In the genomic region with DNA sequence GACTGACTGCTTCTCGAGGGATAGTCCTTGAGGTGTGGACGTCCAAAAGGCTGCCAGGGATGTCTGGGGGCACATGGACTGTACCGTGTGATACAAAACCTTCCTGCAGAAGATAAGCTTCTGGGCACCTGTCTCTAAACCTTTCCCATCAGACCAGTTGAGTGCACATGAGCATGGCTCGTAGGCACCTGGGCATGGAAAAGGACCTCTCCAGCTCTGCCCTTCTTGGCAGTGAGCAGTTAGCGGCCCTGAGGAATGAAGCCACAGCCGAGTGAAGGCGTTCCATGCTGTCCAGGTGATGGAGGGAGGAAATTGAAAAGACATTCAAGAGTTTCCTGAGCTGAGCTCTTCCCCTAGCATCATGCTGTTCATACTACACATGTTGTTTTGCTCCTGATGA, we compare ENCODE assay signal across 29 cellular contexts.
"Had no signal": no experiment of that assay in that cellular context is flagged by ENCODE, and none has a peak within 500 bp of the region (broad histone marks: within the 10 kb centered on the region; RNA-seq: fewer than 3 reads in every experiment).

No MANE protein-coding gene starts in this region.

- H3K9me3 ChIP-seq: left lung, lower lobe of right lung, neutrophil, ovary, right atrium auricular region, right lobe of liver, stomach, testis, tibial artery, uterus had no signal

- H3K4me1 Mint-ChIP-seq: naive thymus-derived CD8-positive, alpha-beta T cell had no signal

- H3K4me2 ChIP-seq: neural progenitor cell, smooth muscle cell had no signal

- H3K36me3 ChIP-seq: left lung, lower lobe of right lung, neural progenitor cell, neutrophil, ovary, right atrium auricular region, right lobe of liver, stomach, tibial artery, uterus had no signal

- H3K27ac ChIP-seq: left lung, lower lobe of right lung, neural progenitor cell, neutrophil, ovary, right atrium auricular region, right lobe of liver, stomach, testis, tibial artery, uterus had no signal

- H3K27me3 ChIP-seq: left lung, neural progenitor cell, neutrophil, ovary, right atrium auricular region, right lobe of liver, testis, uterus had no signal

- H3K9me3 Mint-ChIP-seq: immature natural killer cell had no signal

- H3K27me3 Mint-ChIP-seq: stimulated activated memory B cell treated with anti-CD40 and anti-IgM and Interleukin-4, amounts not matched to agents 10 μg/mL and 1 μg/mL and 100 μg/mL, for 72 hours had no signal

- H3K27ac Mint-ChIP-seq: naive thymus-derived CD8-positive, alpha-beta T cell; nephron; neural progenitor cell; progenitor cell of endocrine pancreas; stimulated activated memory B cell treated with anti-CD40 and anti-IgM and Interleukin-4, amounts not matched to agents 10 μg/mL and 1 μg/mL and 100 μg/mL, for 72 hours had no signal

- H3K4me1 ChIP-seq: left lung, lower lobe of right lung, neural progenitor cell, right atrium auricular region, right lobe of liver, stomach, testis, tibial artery, uterus had no signal

- H3K36me3 Mint-ChIP-seq: immature natural killer cell; naive thymus-derived CD8-positive, alpha-beta T cell; neural progenitor cell; stimulated activated memory B cell treated with anti-CD40 and anti-IgM and Interleukin-4, amounts not matched to agents 10 μg/mL and 1 μg/mL and 100 μg/mL, for 72 hours had no signal

- H2AFZ ChIP-seq: neural progenitor cell had no signal

- H3K4me3 Mint-ChIP-seq: immature natural killer cell; nephron; neural progenitor cell; stimulated activated memory B cell treated with anti-CD40 and anti-IgM and Interleukin-4, amounts not matched to agents 10 μg/mL and 1 μg/mL and 100 μg/mL, for 72 hours had no signal

- DNase-seq: hypothalamus; immature natural killer cell; kidney; left colon; left lung; lower lobe of right lung; mammary epithelial cell; mesenchymal stem cell; naive thymus-derived CD8-positive, alpha-beta T cell; occipital lobe; ovary; right lobe of liver; stimulated activated CD4-positive, alpha-beta T cell treated with anti-CD3 and anti-CD28 coated beads, Interleukin-1b, Interleukin-23, amount 100 ng/mL, for 48 hours; stimulated activated CD4-positive, alpha-beta T cell treated with anti-CD3 and anti-CD28 coated beads, Interleukin-2, amount 100 ng/mL, for 48 hours; stimulated activated CD4-positive, alpha-beta T cell treated with anti-CD3 and anti-CD28 coated beads, Interleukin-4, amount 100 ng/mL, for 4 hours; stimulated activated CD8-positive, alpha-beta memory T cell treated with anti-CD3 and anti-CD28 coated beads, Interleukin-4, amount 100 ng/mL, for 48 hours; stimulated activated naive CD4-positive, alpha-beta T cell treated with Interleukin-2 at 50 U/mL for 16 hours; stomach; testis; tibial artery; trophoblast cell; uterus had no signal

- ATAC-seq: left colon; left lung; lower lobe of right lung; naive thymus-derived CD8-positive, alpha-beta T cell; right lobe of liver; stimulated activated memory B cell treated with anti-CD40 and anti-IgM and Interleukin-4, amounts not matched to agents 10 μg/mL and 1 μg/mL and 100 μg/mL, for 72 hours had no signal

- H3K9ac ChIP-seq: neural progenitor cell had no signal

- H3K4me3 ChIP-seq: left lung, lower lobe of right lung, neural progenitor cell, ovary, right atrium auricular region, right lobe of liver, smooth muscle cell, stomach, testis, tibial artery, uterus had no signal
